ENCODE assay signal across 8 cellular contexts in genomic region chr4:98262431-98262830, GRCh38. TPM values are rescaled to one million over a fixed set of nuclear protein-coding genes. Genes with fewer than 3 reads are reported as not detected.
DNase-seq lines count a peak whose midpoint lies in the region; TF ChIP-seq lines count a peak whose summit lies in the region.

No MANE protein-coding gene starts in this region.

- TF ChIP-seq CTCF in GM06990 (IDR thresholded peaks at IDR 0.05; ENCODE audit: insufficient read depth, low read length, poor library complexity, severe bottlenecking) (no peak), dorsolateral prefrontal cortex (IDR thresholded peaks at IDR 0.05 in 54 of 56, conservative IDR thresholded peaks at IDR 0.05 in 2 of 56; ENCODE audit: low read depth in 1 of 56, partially characterized antibody in 56 of 56) (no peak), nephron progenitor cell (IDR thresholded peaks at IDR 0.05) (no peak)

- peaks cover 2% of the 10 kb centered on the region for H3K27me3 Mint-ChIP-seq in nephron progenitor cell (ENCODE audit: low read depth, poor library complexity)

- no peaks in the 10 kb centered on the region for H3K36me3 ChIP-seq in GM06990 (ENCODE audit: control insufficient read depth, insufficient read depth, low read length)

- H3K27ac ChIP-seq in dorsolateral prefrontal cortex, result peak overlapping the region in 49 of 59 donors; percentile 36 to 99 (median 90)

- peaks cover 18% of the 10 kb centered on the region for H3K36me3 Mint-ChIP-seq in nephron progenitor cell (ENCODE audit: low read depth)

- DNase-seq in GM06990 (ENCODE audit: extremely low read depth, insufficient read length), result no peak
- DNase-seq in NOMO-1 treated with dmso at 0.1 percent for 144 hours (lab: John Stamatoyannopoulos, UW; ENCODE audit: unreplicated experiment), result peak; percentile 8
- no peak for DNase-seq in dorsolateral prefrontal cortex
- DNase-seq in nephron progenitor cell, result no peak
- DNase-seq in HK-2 (ENCODE audit: unreplicated experiment), result no peak
- no peak for DNase-seq in NCI-H510A treated with DMSO at 0.1 percent for 48 hours (lab: John Stamatoyannopoulos, UW)
- DNase-seq in stimulated activated CD4-positive, alpha-beta T cell treated with anti-CD3 and anti-CD28 coated beads, Interleukin-2, amount 100 ng/mL, for 24 hours, result no peak
- DNase-seq in NCI-H2227 treated with DMSO at 0.1 percent for 48 hours (lab: John Stamatoyannopoulos, UW), result no peak

- intact Hi-C loops in dorsolateral prefrontal cortex (cut with DNase I), result loop anchor here (5.0 to 10.0 kb wide), 8 partner anchors 112 to 735 kb away; partner anchors contain the start of genes EIF4E (in 1 of the 2), METAP1 (in 1 of the 2), STPG2 (in 1 of the 2) and TSPAN5 (in 1 of the 2)

- peak overlapping the region; percentile 94 for H3K4me3 ChIP-seq in GM06990 (replicated peaks; ENCODE audit: low read depth, low read length)
- H3K4me3 ChIP-seq in dorsolateral prefrontal cortex, result peak overlapping the region; percentile 58 to 96 (median 85)

- H3K27me3 ChIP-seq in GM06990 (replicated peaks; ENCODE audit: control insufficient read depth, insufficient read depth, low read length) (no peaks in the 10 kb centered on the region), dorsolateral prefrontal cortex (no peaks in the 10 kb centered on the region)

- peaks cover 6% of the 10 kb centered on the region for H3K9me3 Mint-ChIP-seq in nephron progenitor cell

- peak overlapping the region; percentile 94 for H3K27ac Mint-ChIP-seq in nephron progenitor cell

- peak overlapping the region; percentile 98 for H3K4me3 Mint-ChIP-seq in nephron progenitor cell

- H3K4me1 Mint-ChIP-seq in nephron progenitor cell, result peaks cover 32% of the 10 kb centered on the region

RNA-seq across cellular contexts. Expression of gene RAP1GDS1, which starts 1.2 kb away (rescaled TPM):
- 100 to 1,000 TPM in 82 of 120 experiments, 10 to 100 TPM in 38; 58.4 to 146 (median 106) TPM for total RNA-seq in dorsolateral prefrontal cortex
